In the genomic region with DNA sequence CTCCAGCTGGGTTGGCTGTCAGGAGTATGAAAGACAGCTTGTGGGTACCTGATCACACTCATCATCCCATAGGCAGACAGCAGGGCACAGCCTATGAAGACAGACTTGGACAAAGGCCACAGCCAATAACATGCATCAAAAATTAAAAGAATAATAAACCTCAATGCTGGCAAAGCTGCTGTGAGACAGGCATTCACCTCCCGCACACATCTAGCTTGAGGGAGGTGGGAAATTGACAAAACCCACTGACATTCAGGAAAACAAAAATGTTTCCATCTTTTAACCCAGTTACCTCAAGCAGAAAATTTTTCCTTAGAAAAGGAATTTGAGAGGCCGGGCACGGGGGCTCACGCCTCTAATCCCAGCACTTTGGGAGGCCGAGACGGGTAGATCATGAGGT, we compare ENCODE assay signal across 36 cellular contexts. TPM values are rescaled to one million over a fixed set of nuclear protein-coding genes. Genes with fewer than 3 reads are reported as not detected.
"Had no signal": no experiment of that assay in that cellular context is flagged by ENCODE, and none has a peak within 500 bp of the region (broad histone marks: within the 10 kb centered on the region; RNA-seq: fewer than 3 reads in every experiment).

No MANE protein-coding gene starts in this region.

- H3K36me3 ChIP-seq: adrenal gland, esophagus squamous epithelium, gastroesophageal sphincter had no signal

- H3K4me1 ChIP-seq: adrenal gland, body of pancreas, esophagus squamous epithelium, gastroesophageal sphincter, heart right ventricle had no signal

- FAIRE-seq: colon, endometrium, endothelial cell of umbilical vein had no signal

- DNase-seq: activated CD4-positive, alpha-beta memory T cell treated with anti-CD3 and anti-CD28 coated beads for 36 hours; activated CD4-positive, alpha-beta T cell treated with anti-CD3 and anti-CD28 coated beads for 36 hours; activated CD4-positive, alpha-beta T cell treated with anti-CD3 and anti-CD28 coated beads, Interleukin-2, amount 10 ng/mL, durations not matched to agents 24 days and 14 days; activated CD4-positive, CD25-positive, alpha-beta regulatory T cell; activated CD4-positive, CD25-positive, alpha-beta regulatory T cell treated with anti-CD3 and anti-CD28 coated beads, Interleukin-2, amount 50 U/mL, for 72 hours; activated CD8-positive, alpha-beta memory T cell treated with anti-CD3 and anti-CD28 coated beads, Interleukin-2, amount 10 ng/mL, durations not matched to agents 7 days and 5 days; activated CD8-positive, alpha-beta memory T cell treated with anti-CD3 and anti-CD28 coated beads, Interleukin-2, amount 50 U/mL, for 4 hours; activated CD8-positive, alpha-beta T cell treated with anti-CD3 and anti-CD28 coated beads, Interleukin-2, amount 10 ng/mL, durations not matched to agents 7 days and 5 days; activated effector memory CD4-positive, alpha-beta T cell treated with anti-CD3 and anti-CD28 coated beads, Interleukin-2, amount 50 U/mL, for 16 hours; activated naive CD4-positive, alpha-beta T cell treated with anti-CD3 and anti-CD28 coated beads for 36 hours; activated naive CD8-positive, alpha-beta T cell treated with anti-CD3 and anti-CD28 coated beads for 36 hours; activated naive CD8-positive, alpha-beta T cell treated with anti-CD3 and anti-CD28 coated beads, Interleukin-2, amount 50 U/mL, for 24 hours; activated T-cell treated with anti-CD3 and anti-CD28 coated beads, Interleukin-2, amount 50 U/mL, for 1 hour; activated T-cell treated with anti-CD3 and anti-CD28 coated beads, Interleukin-2, amount 50 U/mL, for 48 hours; adrenal gland; amygdala; aorta; body of pancreas; caudate nucleus; cortex of kidney; dermis blood vessel endothelial cell; effector CD4-positive, alpha-beta T cell; esophagus squamous epithelium; foreskin melanocyte; heart right ventricle; T-helper 17 cell had no signal

- H3K9me3 ChIP-seq: adrenal gland, body of pancreas, esophagus squamous epithelium, gastroesophageal sphincter, heart right ventricle had no signal

- H3K27ac ChIP-seq: adrenal gland, body of pancreas, epithelial cell of prostate, esophagus squamous epithelium, gastroesophageal sphincter, heart right ventricle had no signal

- H3K4me3 Mint-ChIP-seq: activated CD4-positive, alpha-beta memory T cell treated with anti-CD3 and anti-CD28 coated beads for 36 hours; activated CD4-positive, alpha-beta T cell treated with anti-CD3 and anti-CD28 coated beads for 36 hours; activated CD4-positive, alpha-beta T cell treated with anti-CD3 and anti-CD28 coated beads, Interleukin-2, amount 10 ng/mL, durations not matched to agents 24 days and 14 days; activated CD8-positive, alpha-beta memory T cell treated with anti-CD3 and anti-CD28 coated beads, Interleukin-2, amount 10 ng/mL, durations not matched to agents 7 days and 5 days; activated CD8-positive, alpha-beta T cell treated with anti-CD3 and anti-CD28 coated beads, Interleukin-2, amount 10 ng/mL, durations not matched to agents 7 days and 5 days; activated naive CD4-positive, alpha-beta T cell treated with anti-CD3 and anti-CD28 coated beads for 36 hours; activated naive CD4-positive, alpha-beta T cell treated with anti-CD3 and anti-CD28 coated beads, Interleukin-2, amount 50 U/mL, for 24 hours; activated naive CD8-positive, alpha-beta T cell treated with anti-CD3 and anti-CD28 coated beads for 36 hours; activated naive CD8-positive, alpha-beta T cell treated with anti-CD3 and anti-CD28 coated beads, Interleukin-2, amount 50 U/mL, for 24 hours; activated T-helper 1 cell treated with anti-CD3 and anti-CD28 coated beads, Interleukin-12 subunit alpha, Interleukin-12 subunit beta, Interleukin-2, Interleukin-4 antibody, amounts not matched to agents 30 ng/mL and 10 ng/mL and 1 ng/mL, durations not matched to agents 14 hours and 24 hours and 36 hours; T-helper 17 cell; T-helper 2 cell treated with Interferon-gamma antibody and Interleukin-4, amounts not matched to agents 5 μg/mL and 100 μg/mL, for 36 hours had no signal

- H3K4me3 ChIP-seq: adrenal gland, body of pancreas, esophagus squamous epithelium, gastroesophageal sphincter, heart right ventricle had no signal

- H3K9me3 Mint-ChIP-seq: activated CD4-positive, alpha-beta memory T cell treated with anti-CD3 and anti-CD28 coated beads for 36 hours; activated CD4-positive, alpha-beta T cell treated with anti-CD3 and anti-CD28 coated beads, Interleukin-2, amount 10 ng/mL, durations not matched to agents 24 days and 14 days; activated naive CD4-positive, alpha-beta T cell treated with anti-CD3 and anti-CD28 coated beads for 36 hours; activated naive CD4-positive, alpha-beta T cell treated with anti-CD3 and anti-CD28 coated beads, Interleukin-2, amount 50 U/mL, for 24 hours; activated naive CD8-positive, alpha-beta T cell treated with anti-CD3 and anti-CD28 coated beads for 36 hours; activated naive CD8-positive, alpha-beta T cell treated with anti-CD3 and anti-CD28 coated beads, Interleukin-2, amount 50 U/mL, for 24 hours; activated T-helper 1 cell treated with anti-CD3 and anti-CD28 coated beads, Interleukin-12 subunit alpha, Interleukin-12 subunit beta, Interleukin-2, Interleukin-4 antibody, amounts not matched to agents 30 ng/mL and 10 ng/mL and 1 ng/mL, durations not matched to agents 14 hours and 24 hours and 36 hours; activated T-helper 2 cell treated with anti-CD3 and anti-CD28 coated beads, Interferon-gamma antibody, Interleukin-2, Interleukin-4, amounts not matched to agents 10 μg/mL and 5 μg/mL and 100 μg/mL, durations not matched to agents 14 hours and 24 hours and 36 hours; T-helper 2 cell treated with Interferon-gamma antibody and Interleukin-4, amounts not matched to agents 5 μg/mL and 100 μg/mL, for 36 hours had no signal

- H3K27ac Mint-ChIP-seq: activated CD4-positive, alpha-beta memory T cell treated with anti-CD3 and anti-CD28 coated beads for 36 hours; activated CD4-positive, alpha-beta T cell treated with anti-CD3 and anti-CD28 coated beads for 36 hours; activated CD8-positive, alpha-beta T cell treated with anti-CD3 and anti-CD28 coated beads, Interleukin-2, amount 10 ng/mL, durations not matched to agents 7 days and 5 days; activated naive CD4-positive, alpha-beta T cell treated with anti-CD3 and anti-CD28 coated beads for 36 hours; activated naive CD8-positive, alpha-beta T cell treated with anti-CD3 and anti-CD28 coated beads for 36 hours had no signal

- H3K27me3 ChIP-seq: adrenal gland, body of pancreas, esophagus squamous epithelium had no signal

- H3K27me3 Mint-ChIP-seq: activated CD4-positive, alpha-beta memory T cell treated with anti-CD3 and anti-CD28 coated beads for 36 hours; activated CD4-positive, alpha-beta T cell treated with anti-CD3 and anti-CD28 coated beads for 36 hours; activated CD4-positive, alpha-beta T cell treated with anti-CD3 and anti-CD28 coated beads, Interleukin-2, amount 10 ng/mL, durations not matched to agents 24 days and 14 days; activated CD8-positive, alpha-beta memory T cell treated with anti-CD3 and anti-CD28 coated beads, Interleukin-2, amount 10 ng/mL, durations not matched to agents 7 days and 5 days; activated naive CD4-positive, alpha-beta T cell treated with anti-CD3 and anti-CD28 coated beads, Interleukin-2, amount 50 U/mL, for 24 hours; activated naive CD8-positive, alpha-beta T cell treated with anti-CD3 and anti-CD28 coated beads for 36 hours; activated naive CD8-positive, alpha-beta T cell treated with anti-CD3 and anti-CD28 coated beads, Interleukin-2, amount 50 U/mL, for 24 hours; T-helper 17 cell had no signal

- ATAC-seq: activated CD4-positive, alpha-beta T cell treated with anti-CD3 and anti-CD28 coated beads for 36 hours; activated CD8-positive, alpha-beta memory T cell treated with anti-CD3 and anti-CD28 coated beads, Interleukin-2, amount 10 ng/mL, durations not matched to agents 7 days and 5 days; activated CD8-positive, alpha-beta T cell treated with anti-CD3 and anti-CD28 coated beads, Interleukin-2, amount 10 ng/mL, durations not matched to agents 7 days and 5 days; activated naive CD8-positive, alpha-beta T cell treated with anti-CD3 and anti-CD28 coated beads, Interleukin-2, amount 50 U/mL, for 24 hours; body of pancreas; gastroesophageal sphincter; heart right ventricle; T-helper 17 cell had no signal

RNA-seq across cellular contexts. Expression of a gene that starts 14.4 kb away (rescaled TPM):
- total RNA-seq: chondrocyte, endothelial cell of umbilical vein had no signal
- polyA plus RNA-seq: endothelial cell of umbilical vein had no signal
